ENCODE assay signal across 8 cellular contexts in the genomic region with DNA sequence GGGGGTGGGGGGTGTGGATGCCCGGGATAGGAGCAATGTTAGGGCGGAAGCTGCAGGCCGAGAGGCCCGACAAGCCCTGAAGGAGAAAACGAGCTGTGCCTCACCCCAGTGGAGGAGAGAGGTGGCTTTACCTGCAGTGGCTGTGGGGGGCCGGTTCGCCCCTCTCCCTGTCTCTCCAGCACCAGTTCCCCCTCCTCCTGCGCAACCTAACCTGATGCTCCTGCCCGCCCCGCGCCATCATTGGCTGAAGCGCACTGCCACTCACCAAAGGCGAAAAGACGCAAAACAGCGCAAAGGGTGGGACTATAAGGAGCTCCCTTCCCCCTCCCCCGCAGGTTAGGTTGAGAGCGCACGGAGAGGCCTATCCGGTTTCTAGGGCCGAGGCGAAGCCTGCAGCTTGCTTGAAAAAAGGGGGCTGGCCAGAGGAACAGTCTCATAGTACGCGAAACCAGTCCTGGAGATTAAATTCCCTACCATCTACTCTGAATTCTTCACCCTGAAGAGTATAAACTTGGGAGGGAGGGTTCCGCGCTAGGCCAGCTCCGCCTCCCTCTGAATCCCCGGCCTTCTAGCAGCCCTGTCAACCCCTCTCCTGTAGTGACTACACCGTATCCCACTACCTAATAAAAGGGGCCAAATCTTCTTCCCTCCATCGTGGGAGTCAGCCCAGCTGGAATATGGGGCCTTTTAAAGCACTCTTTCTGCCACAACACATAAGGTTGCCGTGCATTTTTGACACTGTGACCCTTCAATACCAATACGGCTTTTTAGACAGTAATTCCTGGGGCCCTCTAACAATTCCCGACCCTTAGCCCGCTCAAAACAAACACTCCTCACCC. TPM values are rescaled to one million over a fixed set of nuclear protein-coding genes. Genes with fewer than 3 reads are reported as not detected.
DNase-seq lines count a peak whose midpoint lies in the region; ATAC-seq, FAIRE-seq and TF ChIP-seq lines count a peak whose summit lies in the region.

No MANE protein-coding gene starts in this region.

- H3K4me2 ChIP-seq in HepG2 (ENCODE audit: low read depth, low read length): peak overlapping the region; percentile 90

- no peaks in the 10 kb centered on the region for H4K20me1 ChIP-seq in HepG2 (ENCODE audit: insufficient read depth, low read length)

- in situ Hi-C loops in HepG2 (cut with HindIII; ENCODE audit: extremely low pct_ligation_motif_present, low pct_unique_long_range_greater_than_20kb): no loop called here

- peaks cover 0 to 9% of the 10 kb centered on the region in 2 experiments; a peak in 3 of 5 replicates for H3K36me3 ChIP-seq in HepG2 (replicated peaks in 1 of 2; ENCODE audit: control insufficient read depth in 1 of 2, insufficient read depth in 2 of 2, low read length in 2 of 2)

- H3K9me3 ChIP-seq in HepG2 (ENCODE audit: low read length): no peaks in the 10 kb centered on the region

- peak overlapping the region; percentile 92 for H3K27ac ChIP-seq in HepG2 (ENCODE audit: extremely low read length, insufficient read depth, low read length)

- intact Hi-C loops in HepG2 (cut with micrococcal nuclease; ENCODE audit: unreplicated experiment): loop anchor here (1.0 to 2.0 kb wide), 4 partner anchors 19 to 120 kb away; a partner anchor contains a TSS

- H3K9ac ChIP-seq in HepG2 (ENCODE audit: insufficient read depth, low read depth, low read length): peak overlapping the region; percentile 95

- peak; percentile 56 for FAIRE-seq in HepG2 (lab: Jason Lieb, UNC)

- peaks cover 0 to 4% of the 10 kb centered on the region in 2 experiments; a peak in 1 of 5 replicates for H3K27me3 ChIP-seq in HepG2 (ENCODE audit: control insufficient read depth in 1 of 2, insufficient read depth in 2 of 2, low read length in 2 of 2)

- peaks cover 80% of the 10 kb centered on the region for H3K79me2 ChIP-seq in HepG2 (ENCODE audit: insufficient read depth, low read length)

- DNase-seq in CD1c-positive myeloid dendritic cell (ENCODE audit: extremely low spot score) (peak; percentile 99), NCI-H748 treated with DMSO at 0.1 percent for 48 hours (lab: John Stamatoyannopoulos, UW) (peak; percentile 94), dermis blood vessel endothelial cell (peak; percentile 99), HepG2 (ENCODE audit: low spot score) (peak; percentile 100)
- peak; percentile 99 to 100 for DNase-seq in activated CD4-positive, alpha-beta T cell treated with anti-CD3 and anti-CD28 coated beads, Interleukin-2, amount 50 U/mL, for 4 hours
- DNase-seq in stimulated activated CD4-positive, alpha-beta T cell treated with anti-CD3 and anti-CD28 coated beads, Interleukin-2, amount 100 ng/mL, for 48 hours: peak; percentile 99

- peak overlapping the region; percentile 82 for H2AFZ ChIP-seq in HepG2 (ENCODE audit: low read length)

- H3K4me3 ChIP-seq in HepG2 (replicated peaks in 1 of 3; ENCODE audit: insufficient read depth in 1 of 3, low read depth in 2 of 3, low read length in 3 of 3): peak overlapping the region; percentile 85 to 96 (median 87)

- TF ChIP-seq CTCF in HepG2 (CRISPR knock-in tag; IDR thresholded peaks at IDR 0.05): no peak; the same call in 1 of the 2 replicates

- TF ChIP-seq EP300 in HepG2 (IDR thresholded peaks at IDR 0.05; ENCODE audit: low read depth in 2 of 2, low read length in 2 of 2) (0 out of 4 replicates have a peak, but pooled peaks of 1 of the 2 experiments have one; percentile 30), HepG2 (CRISPR knock-in tag; IDR thresholded peaks at IDR 0.05; ENCODE audit: borderline replicate concordance) (peak; percentile 61)

- WGBS in HepG2 (ENCODE audit: low lambda C conversion rate): under 1% methylated on average over 33 of the region's 33 CpGs

- peak; percentile 61 for TF ChIP-seq RAD21 in HepG2 (CRISPR knock-in tag; IDR thresholded peaks at IDR 0.05)

- POLR2A ChIA-PET in HepG2 (lab: Yijun Ruan, JAX): interaction anchor here (0.6 to 4.6 kb wide), 23 partner anchors 8 to 1094 kb away, joined by 3 to 211 read pairs (median 4); a partner anchor contains a TSS

- H3K4me1 ChIP-seq in HepG2 (ENCODE audit: insufficient read depth, low read length): peaks cover 46% of the 10 kb centered on the region

- TSS peak; percentile 97 for BruUV-seq in HepG2 (replicated peaks; lab: Mats Ljungman, UMichigan)

- TF ChIP-seq POLR2A in HepG2 (IDR thresholded peaks at IDR 0.05; ENCODE audit: insufficient read depth in 1 of 2, low read depth in 2 of 2, low read length in 2 of 2): peak; percentile 71 to 79

- ATAC-seq in GM19397 (IDR thresholded peaks at IDR 0.05; ENCODE audit: unreplicated experiment) (peak; percentile 98), HG03565 (IDR thresholded peaks at IDR 0.05; ENCODE audit: unreplicated experiment) (peak; percentile 91), HepG2 (peak; percentile 97)

- CTCF ChIA-PET in HepG2 (lab: Yijun Ruan, JAX; ENCODE audit: low intra/inter-chr PET ratio, low total read pairs): interaction anchor here (0.9 kb wide), 1 partner anchor 19 kb away, joined by 3 read pairs; a partner anchor contains a TSS

RNA-seq across cellular contexts. Expression of a gene that starts 18.6 kb away (rescaled TPM):
- 51.9 and 84.9 TPM in 2 replicates for total RNA-seq in dermis blood vessel endothelial cell
- 79.6 and 92.9 TPM in 2 replicates for total RNA-seq in HepG2 (2016; rRNA removed; fragmentation: Illumina TruSeq; extraction: Trizol)
- total RNA-seq in HepG2 (2016; cell fraction: cytosol; rRNA removed; fragmentation: Illumina TruSeq; extraction: Trizol; ENCODE audit: low read depth): 18.6 and 23.0 TPM in 2 replicates
- 76.5 and 78.0 TPM in 2 replicates for total RNA-seq in HepG2 (2016; cell fraction: insoluble cytoplasmic fraction; rRNA removed; fragmentation: Illumina TruSeq; extraction: Trizol)
- total RNA-seq in HepG2 (2016; cell fraction: membrane; rRNA removed; fragmentation: Illumina TruSeq; extraction: Trizol): 36.9 and 37.8 TPM in 2 replicates
- total RNA-seq in HepG2 (2016; cell fraction: nucleus; rRNA removed; fragmentation: Illumina TruSeq; extraction: Trizol): 104 and 115 TPM in 2 replicates
- 35.1 and 43.9 TPM in 2 replicates for polyA plus RNA-seq in HepG2 (2011; rRNA removed)
- 23.3 and 26.1 TPM in 2 replicates for polyA plus RNA-seq in HepG2 (2011; cell fraction: cytosol; rRNA removed)
- 90.8 and 104 TPM in 2 replicates for polyA plus RNA-seq in HepG2 (2011; cell fraction: nucleus; rRNA removed)
- 55.5 and 57.3 TPM in 2 replicates for polyA plus RNA-seq in HepG2 (2012)
- polyA plus RNA-seq in HepG2 (2016; cell fraction: cytosol; fragmentation: Illumina TruSeq; extraction: Trizol; ENCODE audit: low read depth): 3.9 and 5.2 TPM in 2 replicates
- polyA plus RNA-seq in HepG2 (2016; cell fraction: insoluble cytoplasmic fraction; fragmentation: Illumina TruSeq; extraction: Trizol; ENCODE audit: low read depth): 51.4 and 70.8 TPM in 2 replicates
- 10.4 and 13.2 TPM in 2 replicates for polyA plus RNA-seq in HepG2 (2016; cell fraction: membrane; fragmentation: Illumina TruSeq; extraction: Trizol; ENCODE audit: low read depth)
- 135 and 137 TPM in 2 replicates for polyA plus RNA-seq in HepG2 (2016; cell fraction: nucleus; fragmentation: Illumina TruSeq; extraction: Trizol; ENCODE audit: insufficient read depth, low read depth)
- polyA minus RNA-seq in HepG2 (2011; rRNA and poly(A)+ RNA removed; ENCODE audit: low replicate concordance): 108 and 125 TPM in 2 replicates
- 44.5 and 60.9 TPM in 2 replicates for polyA minus RNA-seq in HepG2 (2011; cell fraction: cytosol; rRNA and poly(A)+ RNA removed)
- 110 and 124 TPM in 2 replicates for polyA minus RNA-seq in HepG2 (2011; cell fraction: nucleus; rRNA and poly(A)+ RNA removed)

RNA-seq across cellular contexts. Expression of a gene that starts 39.5 kb away (rescaled TPM):
- total RNA-seq in dermis blood vessel endothelial cell (34.5 and 40.5 TPM in 2 replicates), HepG2 (2016; rRNA removed; fragmentation: Illumina TruSeq; extraction: Trizol) (36.0 and 46.4 TPM in 2 replicates)
- 9.7 and 10.7 TPM in 2 replicates for total RNA-seq in HepG2 (2016; cell fraction: cytosol; rRNA removed; fragmentation: Illumina TruSeq; extraction: Trizol; ENCODE audit: low read depth)
- 29.3 and 42.1 TPM in 2 replicates for total RNA-seq in HepG2 (2016; cell fraction: insoluble cytoplasmic fraction; rRNA removed; fragmentation: Illumina TruSeq; extraction: Trizol)
- 26.8 and 30.2 TPM in 2 replicates for total RNA-seq in HepG2 (2016; cell fraction: membrane; rRNA removed; fragmentation: Illumina TruSeq; extraction: Trizol)
- 35.7 and 39.8 TPM in 2 replicates for total RNA-seq in HepG2 (2016; cell fraction: nucleus; rRNA removed; fragmentation: Illumina TruSeq; extraction: Trizol)
- 55.6 and 60.6 TPM in 2 replicates for polyA plus RNA-seq in HepG2 (2011; rRNA removed)
- 32.1 and 43.2 TPM in 2 replicates for polyA plus RNA-seq in HepG2 (2011; cell fraction: cytosol; rRNA removed)
- polyA plus RNA-seq in HepG2 (2011; cell fraction: nucleus; rRNA removed): 53.5 and 58.9 TPM in 2 replicates
- polyA plus RNA-seq in HepG2 (2012): 36.5 and 43.0 TPM in 2 replicates
- 3.4 and 4.3 TPM in 2 replicates for polyA plus RNA-seq in HepG2 (2016; cell fraction: cytosol; fragmentation: Illumina TruSeq; extraction: Trizol; ENCODE audit: low read depth)
- 32.9 and 33.9 TPM in 2 replicates for polyA plus RNA-seq in HepG2 (2016; cell fraction: insoluble cytoplasmic fraction; fragmentation: Illumina TruSeq; extraction: Trizol; ENCODE audit: low read depth)
- polyA plus RNA-seq in HepG2 (2016; cell fraction: membrane; fragmentation: Illumina TruSeq; extraction: Trizol; ENCODE audit: low read depth): 10.6 and 11.5 TPM in 2 replicates
- polyA plus RNA-seq in HepG2 (2016; cell fraction: nucleus; fragmentation: Illumina TruSeq; extraction: Trizol; ENCODE audit: insufficient read depth, low read depth): 55.9 and 56.7 TPM in 2 replicates
- 17.0 and 37.3 TPM in 2 replicates for polyA minus RNA-seq in HepG2 (2011; rRNA and poly(A)+ RNA removed; ENCODE audit: low replicate concordance)
- polyA minus RNA-seq in HepG2 (2011; cell fraction: cytosol; rRNA and poly(A)+ RNA removed): 28.9 and 36.2 TPM in 2 replicates
- polyA minus RNA-seq in HepG2 (2011; cell fraction: nucleus; rRNA and poly(A)+ RNA removed): 60.9 and 74.0 TPM in 2 replicates

RNA-seq across cellular contexts. Expression of a gene that starts 39.7 kb away (rescaled TPM):
- total RNA-seq in dermis blood vessel endothelial cell (26.7 and 66.9 TPM in 2 replicates), HepG2 (2016; rRNA removed; fragmentation: Illumina TruSeq; extraction: Trizol) (71.8 and 124 TPM in 2 replicates)
- total RNA-seq in HepG2 (2016; cell fraction: cytosol; rRNA removed; fragmentation: Illumina TruSeq; extraction: Trizol; ENCODE audit: low read depth): 15.2 and 16.0 TPM in 2 replicates
- 74.9 and 112 TPM in 2 replicates for total RNA-seq in HepG2 (2016; cell fraction: insoluble cytoplasmic fraction; rRNA removed; fragmentation: Illumina TruSeq; extraction: Trizol)
- 36.1 and 44.6 TPM in 2 replicates for total RNA-seq in HepG2 (2016; cell fraction: membrane; rRNA removed; fragmentation: Illumina TruSeq; extraction: Trizol)
- 46.8 and 50.0 TPM in 2 replicates for total RNA-seq in HepG2 (2016; cell fraction: nucleus; rRNA removed; fragmentation: Illumina TruSeq; extraction: Trizol)
- polyA plus RNA-seq in HepG2 (2011; rRNA removed): 147 and 163 TPM in 2 replicates
- 122 and 127 TPM in 2 replicates for polyA plus RNA-seq in HepG2 (2011; cell fraction: cytosol; rRNA removed)
- polyA plus RNA-seq in HepG2 (2011; cell fraction: nucleus; rRNA removed): 72.8 and 97.3 TPM in 2 replicates
- polyA plus RNA-seq in HepG2 (2012): 72.0 and 83.5 TPM in 2 replicates
- polyA plus RNA-seq in HepG2 (2016; cell fraction: cytosol; fragmentation: Illumina TruSeq; extraction: Trizol; ENCODE audit: low read depth): 20.7 and 21.8 TPM in 2 replicates
- 130 and 137 TPM in 2 replicates for polyA plus RNA-seq in HepG2 (2016; cell fraction: insoluble cytoplasmic fraction; fragmentation: Illumina TruSeq; extraction: Trizol; ENCODE audit: low read depth)
- polyA plus RNA-seq in HepG2 (2016; cell fraction: membrane; fragmentation: Illumina TruSeq; extraction: Trizol; ENCODE audit: low read depth): 28.2 and 33.2 TPM in 2 replicates
- polyA plus RNA-seq in HepG2 (2016; cell fraction: nucleus; fragmentation: Illumina TruSeq; extraction: Trizol; ENCODE audit: insufficient read depth, low read depth): 65.1 and 77.3 TPM in 2 replicates
- polyA minus RNA-seq in HepG2 (2011; rRNA and poly(A)+ RNA removed; ENCODE audit: low replicate concordance): 259 and 369 TPM in 2 replicates
- polyA minus RNA-seq in HepG2 (2011; cell fraction: cytosol; rRNA and poly(A)+ RNA removed): 49.3 and 53.2 TPM in 2 replicates
- 61.0 and 67.8 TPM in 2 replicates for polyA minus RNA-seq in HepG2 (2011; cell fraction: nucleus; rRNA and poly(A)+ RNA removed)

RNA-seq across cellular contexts. Expression of a gene that starts 53.5 kb away (rescaled TPM):
- total RNA-seq in dermis blood vessel endothelial cell: 74.9 and 112 TPM in 2 replicates
- total RNA-seq in HepG2 (2016; rRNA removed; fragmentation: Illumina TruSeq; extraction: Trizol): 230 and 340 TPM in 2 replicates
- 21.3 and 25.1 TPM in 2 replicates for total RNA-seq in HepG2 (2016; cell fraction: cytosol; rRNA removed; fragmentation: Illumina TruSeq; extraction: Trizol; ENCODE audit: low read depth)
- 232 and 336 TPM in 2 replicates for total RNA-seq in HepG2 (2016; cell fraction: insoluble cytoplasmic fraction; rRNA removed; fragmentation: Illumina TruSeq; extraction: Trizol)
- 44.0 and 46.3 TPM in 2 replicates for total RNA-seq in HepG2 (2016; cell fraction: membrane; rRNA removed; fragmentation: Illumina TruSeq; extraction: Trizol)
- total RNA-seq in HepG2 (2016; cell fraction: nucleus; rRNA removed; fragmentation: Illumina TruSeq; extraction: Trizol): 152 and 166 TPM in 2 replicates
- 68.0 and 77.5 TPM in 2 replicates for polyA plus RNA-seq in HepG2 (2011; rRNA removed)
- 51.6 and 70.5 TPM in 2 replicates for polyA plus RNA-seq in HepG2 (2011; cell fraction: cytosol; rRNA removed)
- polyA plus RNA-seq in HepG2 (2011; cell fraction: nucleus; rRNA removed): 46.1 and 56.7 TPM in 2 replicates
- 78.2 and 103 TPM in 2 replicates for polyA plus RNA-seq in HepG2 (2012)
- polyA plus RNA-seq in HepG2 (2016; cell fraction: cytosol; fragmentation: Illumina TruSeq; extraction: Trizol; ENCODE audit: low read depth): 9.6 and 9.7 TPM in 2 replicates
- polyA plus RNA-seq in HepG2 (2016; cell fraction: insoluble cytoplasmic fraction; fragmentation: Illumina TruSeq; extraction: Trizol; ENCODE audit: low read depth): 275 and 282 TPM in 2 replicates
- 21.9 and 25.5 TPM in 2 replicates for polyA plus RNA-seq in HepG2 (2016; cell fraction: membrane; fragmentation: Illumina TruSeq; extraction: Trizol; ENCODE audit: low read depth)
- 166 TPM in 2 replicates for polyA plus RNA-seq in HepG2 (2016; cell fraction: nucleus; fragmentation: Illumina TruSeq; extraction: Trizol; ENCODE audit: insufficient read depth, low read depth)
- polyA minus RNA-seq in HepG2 (2011; rRNA and poly(A)+ RNA removed; ENCODE audit: low replicate concordance): 94.8 and 138 TPM in 2 replicates
- polyA minus RNA-seq in HepG2 (2011; cell fraction: cytosol; rRNA and poly(A)+ RNA removed): 56.2 and 58.5 TPM in 2 replicates
- polyA minus RNA-seq in HepG2 (2011; cell fraction: nucleus; rRNA and poly(A)+ RNA removed): 102 and 106 TPM in 2 replicates

Comparison
In these comparisons a context has a peak if more than half of its experiments do, and no peak if none do; other contexts are left out.
1. Peak in every context shown above with its lines: DNase-seq, ATAC-seq, H3K4me3 ChIP-seq and H3K27ac ChIP-seq.